Comparison of ENCODE assay signal across 8 cellular contexts in the genomic region with DNA sequence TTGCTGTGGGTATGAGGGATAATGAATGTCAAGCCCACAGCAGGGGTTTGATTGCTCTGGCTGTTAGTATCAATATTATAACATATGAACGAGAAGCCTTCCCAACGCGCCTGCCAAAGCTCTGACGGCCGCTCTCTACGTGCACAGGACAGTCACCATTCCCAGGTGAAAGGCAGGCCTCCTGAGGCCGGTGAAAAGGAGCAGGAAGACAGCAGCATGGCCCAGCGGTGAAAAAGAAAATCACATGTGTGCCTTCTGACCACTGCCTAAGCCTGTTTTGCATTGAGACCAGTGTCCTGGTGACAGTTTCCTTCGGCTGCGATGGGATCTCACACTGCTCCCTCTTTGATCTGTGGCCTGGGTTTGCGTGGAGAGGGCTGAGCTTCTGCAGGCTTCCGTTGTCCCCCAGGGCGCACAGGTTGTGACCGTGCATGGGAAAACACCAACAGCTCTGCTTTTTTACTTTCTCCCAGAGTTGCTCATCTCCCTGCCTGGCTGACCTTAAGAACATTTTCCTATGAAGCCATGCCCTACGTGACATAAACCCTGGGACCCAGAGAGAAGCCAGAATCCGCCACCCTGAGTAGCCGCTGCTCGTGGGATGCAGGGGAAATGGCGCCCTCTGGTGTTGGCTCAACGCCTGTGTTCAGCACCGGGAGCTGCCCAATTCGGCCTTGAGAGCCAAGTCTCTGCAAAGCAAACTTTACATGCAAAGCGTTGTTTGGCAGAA.
DNase-seq lines count a peak whose midpoint lies in the region; ATAC-seq and TF ChIP-seq lines count a peak whose summit lies in the region.

No MANE protein-coding gene starts in this region.

- intact Hi-C loops in uterus (cut with DNase I; ENCODE audit: low total_unique reads) = no loop called here

- H3K4me1 Mint-ChIP-seq in activated CD8-positive, alpha-beta memory T cell treated with anti-CD3 and anti-CD28 coated beads, Interleukin-2, amount 10 ng/mL, durations not matched to agents 7 days and 5 days = no peaks in the 10 kb centered on the region

- no peaks in the 10 kb centered on the region for H3K36me3 ChIP-seq in uterus

- H3K4me3 ChIP-seq in uterus = no peak overlapping the region

- H3K36me3 Mint-ChIP-seq in activated CD8-positive, alpha-beta memory T cell treated with anti-CD3 and anti-CD28 coated beads, Interleukin-2, amount 10 ng/mL, durations not matched to agents 7 days and 5 days = no peaks in the 10 kb centered on the region

- TF ChIP-seq POLR2A in uterus (IDR thresholded peaks at IDR 0.05) = no peak

- H3K27me3 ChIP-seq in uterus = no peaks in the 10 kb centered on the region

- peak; percentile 55 for ATAC-seq in activated CD8-positive, alpha-beta memory T cell treated with anti-CD3 and anti-CD28 coated beads, Interleukin-2, amount 10 ng/mL, durations not matched to agents 7 days and 5 days

- no peak overlapping the region for H3K27ac Mint-ChIP-seq in activated CD8-positive, alpha-beta memory T cell treated with anti-CD3 and anti-CD28 coated beads, Interleukin-2, amount 10 ng/mL, durations not matched to agents 7 days and 5 days

- no peak overlapping the region for H3K4me3 Mint-ChIP-seq in activated CD8-positive, alpha-beta memory T cell treated with anti-CD3 and anti-CD28 coated beads, Interleukin-2, amount 10 ng/mL, durations not matched to agents 7 days and 5 days

- peaks cover 4% of the 10 kb centered on the region for H3K27me3 Mint-ChIP-seq in activated CD8-positive, alpha-beta memory T cell treated with anti-CD3 and anti-CD28 coated beads, Interleukin-2, amount 10 ng/mL, durations not matched to agents 7 days and 5 days

- H3K27ac ChIP-seq in uterus = no peak overlapping the region

- no peaks in the 10 kb centered on the region for H3K4me1 ChIP-seq in uterus

- no peaks in the 10 kb centered on the region for H3K9me3 Mint-ChIP-seq in activated CD8-positive, alpha-beta memory T cell treated with anti-CD3 and anti-CD28 coated beads, Interleukin-2, amount 10 ng/mL, durations not matched to agents 7 days and 5 days (ENCODE audit: low read depth)

- H3K9me3 ChIP-seq in uterus = peaks cover 0 to 6% of the 10 kb centered on the region in 2 donors

- DNase-seq in A172 (ENCODE audit: low spot score) (peak; percentile 13), NCI-H524 (lab: John Stamatoyannopoulos, UW) (peak; percentile 66 to 88), fibroblast of peridontal ligament (ENCODE audit: extremely low read depth) (peak; percentile 14), occipital lobe (lab: John Stamatoyannopoulos, UW) (peak; percentile 45), uterus (no peak), cerebellar nuclear complex (lab: John Stamatoyannopoulos, UW) (no peak)
- peak; percentile 72 for DNase-seq in activated CD8-positive, alpha-beta memory T cell treated with anti-CD3 and anti-CD28 coated beads, Interleukin-2, amount 10 ng/mL, durations not matched to agents 7 days and 5 days

- TF ChIP-seq CTCF in GM12874 (IDR thresholded peaks at IDR 0.05; ENCODE audit: insufficient read depth, low read depth, low read length) (peak; percentile 88), uterus (IDR thresholded peaks at IDR 0.05) (peak in 3 of 4 experiments; percentile 22 to 51 (median 33))

- CTCF ChIA-PET in activated CD8-positive, alpha-beta memory T cell treated with anti-CD3 and anti-CD28 coated beads, Interleukin-2, amount 10 ng/mL, durations not matched to agents 7 days and 5 days (lab: Charles Lee) = interaction anchor here (0.6 to 3.7 kb wide), 24 partner anchors 9 to 688 kb away, joined by 3 to 45 read pairs (median 4); no protein-coding TSS in a partner anchor

Comparison
In these comparisons a context has a peak if more than half of its experiments do, and no peak if none do; other contexts are left out.
1. DNase-seq: peak in A172 (single experiment), NCI-H524 (2 of 2), activated CD8-positive, alpha-beta memory T cell treated with anti-CD3 and anti-CD28 coated beads, Interleukin-2, amount 10 ng/mL, durations not matched to agents 7 days and 5 days (single experiment), fibroblast of peridontal ligament (single experiment) and occipital lobe (single experiment); none in uterus (0 of 2) and cerebellar nuclear complex (0 of 2).